ENCODE assay signal across 8 cellular contexts in the genomic region with DNA sequence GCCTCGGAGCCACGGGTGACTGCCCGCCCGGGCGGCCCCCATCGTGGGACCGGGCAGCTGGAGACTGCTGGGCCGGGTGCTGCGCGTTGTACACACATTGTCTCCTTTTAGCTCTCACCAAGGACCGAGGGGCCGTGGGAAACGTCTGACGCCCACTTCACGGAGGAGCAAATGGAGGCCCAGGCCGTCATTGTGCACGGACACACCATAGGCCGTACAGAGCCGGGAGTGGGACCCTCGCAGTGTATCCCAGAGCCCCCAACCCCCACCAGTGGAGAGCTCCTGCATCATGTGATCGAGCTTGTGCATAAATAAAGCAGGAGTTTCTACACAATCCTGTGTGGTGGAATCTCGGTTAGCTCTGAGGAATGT.
DNase-seq lines count a peak whose midpoint lies in the region; ATAC-seq and TF ChIP-seq lines count a peak whose summit lies in the region.

No MANE protein-coding gene starts in this region.

- peak; percentile 33 for ATAC-seq in GM19372 (IDR thresholded peaks at IDR 0.05; ENCODE audit: low read depth, unreplicated experiment)

- peaks cover 9% of the 10 kb centered on the region for H3K27me3 Mint-ChIP-seq in nephron (ENCODE audit: low read depth)

- no peaks in the 10 kb centered on the region for H3K9me3 Mint-ChIP-seq in nephron

- POLR2A ChIA-PET in AG04449 (lab: Yijun Ruan, JAX): interaction anchor here (0.7 to 1.8 kb wide), 5 partner anchors 9 to 28 kb away, joined by 3 to 8 read pairs (median 4); no protein-coding TSS in a partner anchor

- H3K36me3 ChIP-seq in SK-N-MC (ENCODE audit: insufficient read depth, low read length): no peaks in the 10 kb centered on the region

- H3K36me3 Mint-ChIP-seq in nephron (ENCODE audit: low read depth): peaks cover 14% of the 10 kb centered on the region

- TF ChIP-seq CTCF in AG04449 (IDR thresholded peaks at IDR 0.05; ENCODE audit: insufficient read depth, low read length, missing control alignments) (no peak), nephron (IDR thresholded peaks at IDR 0.05; ENCODE audit: unreplicated experiment in 3 of 3) (no peak)

- peak overlapping the region; percentile 83 for H3K4me3 ChIP-seq in AG04449 (ENCODE audit: low read depth, low read length)
- H3K4me3 ChIP-seq in SK-N-MC: peak overlapping the region; percentile 86

- H3K4me3 Mint-ChIP-seq in nephron: peak overlapping the region; percentile 88 to 90 (median 90)

- H3K9ac ChIP-seq in SK-N-MC (ENCODE audit: insufficient read length): peak overlapping the region; percentile 51

- peak overlapping the region in 1 of 3 experiments; percentile 68 for H3K27ac Mint-ChIP-seq in nephron

- no peaks in the 10 kb centered on the region for H3K9me3 ChIP-seq in SK-N-MC (ENCODE audit: low read depth, low read length)

- CTCF ChIA-PET in AG04449 (lab: Yijun Ruan, JAX): interaction anchor here (1.0 to 1.5 kb wide), 3 partner anchors 11 to 25 kb away, joined by 3 to 4 read pairs (median 4); no protein-coding TSS in a partner anchor

- H3K27ac ChIP-seq in SK-N-MC (no peak overlapping the region), epithelial cell of prostate (peak overlapping the region; percentile 56)

- H3K4me1 Mint-ChIP-seq in nephron: no peaks in the 10 kb centered on the region

- no peak for DNase-seq in AG04449 (ENCODE audit: low read depth, low spot score)
- no peak for DNase-seq in SK-N-MC (ENCODE audit: low read depth, low spot score)
- DNase-seq in epithelial cell of prostate (ENCODE audit: low read depth, low spot score): no peak
- DNase-seq in medulla oblongata (ENCODE audit: extremely low spot score): no peak
- DNase-seq in RPMI8226: no peak
- no peak for DNase-seq in putamen (ENCODE audit: low spot score)
